Comparison of ENCODE assay signal across 23 cellular contexts in genomic region chr10:5679606-5680005, GRCh38. TPM values are rescaled to one million over a fixed set of nuclear protein-coding genes. Genes with fewer than 3 reads are reported as not detected.
A peak's percentile ranks its signal among the peaks of the same experiment; 100 is the strongest.
DNase-seq lines count a peak whose midpoint lies in the region; ATAC-seq, FAIRE-seq and TF ChIP-seq lines count a peak whose summit lies in the region.
"Had no signal": no experiment of that assay in that cellular context is flagged by ENCODE, and none has a peak within 500 bp of the region (broad histone marks: within the 10 kb centered on the region; RNA-seq: fewer than 3 reads in every experiment).

No MANE protein-coding gene starts in this region.

- intact Hi-C loops in PC-3 (cut with micrococcal nuclease): loop anchor here (10.0 kb wide), 1 partner anchor 205 kb away; the partner anchor contains the start of gene ANKRD16

- no peak for FAIRE-seq in HTR-8/SVneo (lab: Jason Lieb, UNC)
- FAIRE-seq: islet of Langerhans had no signal

- POLR2A ChIA-PET in SK-N-SH (lab: Yijun Ruan, JAX): no interaction called here
- POLR2A ChIA-PET in PC-3 (lab: Charles Lee; ENCODE audit: unreplicated experiment): no interaction called here

- H3K9me3 ChIP-seq in SK-N-SH (no peaks in the 10 kb centered on the region), PC-3 (ENCODE audit: low read length) (no peaks in the 10 kb centered on the region), smooth muscle cell (replicated peaks; ENCODE audit: low read depth) (no peaks in the 10 kb centered on the region)
- H3K9me3 ChIP-seq: esophagus muscularis mucosa, ovary, sigmoid colon had no signal

- H3K79me2 ChIP-seq in SK-N-SH (ENCODE audit: insufficient read depth) (no peaks in the 10 kb centered on the region), PC-3 (ENCODE audit: low read length) (no peaks in the 10 kb centered on the region), smooth muscle cell (ENCODE audit: low read depth) (no peaks in the 10 kb centered on the region)

- no TSS peak for BruUV-seq in PC-3 (replicated peaks; lab: Mats Ljungman, UMichigan)

- H3K4me1 ChIP-seq in SK-N-SH (ENCODE audit: control insufficient read depth in 1 of 2, insufficient read depth in 2 of 2, low read depth in 1 of 2, low read length in 1 of 2) (peaks cover 4 to 5% of the 10 kb centered on the region in 2 experiments; a peak in 3 of 4 replicates), PC-3 (ENCODE audit: insufficient read depth, low read length) (0 out of 2 replicates have a peak, but pooled peaks cover 5% of the 10 kb centered on the region), smooth muscle cell (ENCODE audit: low read depth) (no peaks in the 10 kb centered on the region)

- TF ChIP-seq EP300 in SK-N-SH (IDR thresholded peaks at IDR 0.05; ENCODE audit: borderline replicate concordance in 1 of 2, low read depth in 1 of 2, low read length in 1 of 2): no peak

- H3K4me3 ChIP-seq in SK-N-SH (ENCODE audit: low read depth in 2 of 2, low read length in 1 of 2) (no peak overlapping the region), PC-3 (ENCODE audit: low read length) (no peak overlapping the region), fibroblast of mammary gland (ENCODE audit: control insufficient read depth, low read depth, low read length) (no peak overlapping the region), smooth muscle cell (no peak overlapping the region)
- H3K4me3 ChIP-seq: esophagus muscularis mucosa, ovary, sigmoid colon had no signal

- H3F3A ChIP-seq in SK-N-SH (replicated peaks; ENCODE audit: insufficient read depth) (no peaks in the 10 kb centered on the region), PC-3 (ENCODE audit: low read length, unreplicated experiment) (no peaks in the 10 kb centered on the region), smooth muscle cell (ENCODE audit: low read depth) (no peaks in the 10 kb centered on the region)

- peak; percentile 28; the same call in 1 of the 2 replicates for TF ChIP-seq CTCF in SK-N-SH (IDR thresholded peaks at IDR 0.05)
- 0 out of 2 replicates have a peak, but pooled peaks have one; percentile 12 for TF ChIP-seq CTCF in PC-3 (conservative IDR thresholded peaks at IDR 0.05; ENCODE audit: low read depth, low read length)
- TF ChIP-seq CTCF in fibroblast of mammary gland (conservative IDR thresholded peaks at IDR 0.05; ENCODE audit: control insufficient read depth, insufficient read depth, low read depth, low read length): peak; percentile 21
- TF ChIP-seq CTCF in smooth muscle cell (IDR thresholded peaks at IDR 0.05; ENCODE audit: borderline replicate concordance, insufficient read depth, poor library complexity, severe bottlenecking): no peak

- no peaks in the 10 kb centered on the region for H3K9me2 ChIP-seq in SK-N-SH
- H3K9me2 ChIP-seq in PC-3 (replicated peaks; ENCODE audit: low read length): no peaks in the 10 kb centered on the region

- no peak overlapping the region for H3K9ac ChIP-seq in SK-N-SH
- no peak overlapping the region for H3K9ac ChIP-seq in PC-3 (ENCODE audit: low read length)
- no peak overlapping the region for H3K9ac ChIP-seq in smooth muscle cell (ENCODE audit: low read depth)

- no peaks in the 10 kb centered on the region for H4K20me1 ChIP-seq in SK-N-SH (ENCODE audit: insufficient read depth)
- no peaks in the 10 kb centered on the region for H4K20me1 ChIP-seq in PC-3 (ENCODE audit: low read length)
- no peaks in the 10 kb centered on the region for H4K20me1 ChIP-seq in smooth muscle cell (ENCODE audit: low read depth)

- 72% methylated on average over 2 of the region's 2 CpGs for WGBS in SK-N-SH (ENCODE audit: low lambda C conversion rate)
- 58% methylated on average over 2 of the region's 2 CpGs for WGBS in smooth muscle cell (ENCODE audit: low lambda C conversion rate)

- TF ChIP-seq RAD21 in SK-N-SH (IDR thresholded peaks at IDR 0.05; ENCODE audit: low read length): no peak

- H3K27ac ChIP-seq in SK-N-SH (ENCODE audit: low read depth in 2 of 2, low read length in 1 of 2): no peak overlapping the region
- no peak overlapping the region for H3K27ac ChIP-seq in PC-3 (ENCODE audit: low read length)
- H3K27ac ChIP-seq in smooth muscle cell (ENCODE audit: low read depth): peak overlapping the region; percentile 53
- H3K27ac ChIP-seq: 22Rv1, esophagus muscularis mucosa, ovary, sigmoid colon had no signal

- CTCF ChIA-PET in SK-N-SH (lab: Yijun Ruan, JAX) (no interaction called here), PC-3 (lab: Charles Lee) (no interaction called here)

- H3K4me2 ChIP-seq in SK-N-SH (no peak overlapping the region), PC-3 (ENCODE audit: low read length) (no peak overlapping the region), smooth muscle cell (peak overlapping the region; percentile 37)

- DNase-seq in SK-N-SH (no peak), PC-3 (peak; percentile 9), fibroblast of mammary gland (ENCODE audit: low read depth) (peak; percentile 65), smooth muscle cell (lab: John Stamatoyannopoulos, UW; ENCODE audit: unreplicated experiment) (no peak), midbrain (lab: John Stamatoyannopoulos, UW) (no peak), HTR-8/SVneo (ENCODE audit: insufficient read length, low spot score) (no peak), HuH-7 (ENCODE audit: low spot score) (no peak)
- DNase-seq: activated gamma-delta T cell; amniotic stem cell; CD4-positive, alpha-beta memory T cell; DMS79 treated with DMSO at 0.1 percent for 48 hours; Kasumi-1; NCI-H1105 treated with DMSO at 0.1 percent for 48 hours; NCI-H526 treated with DMSO at 0.1 percent for 48 hours; ovary; SHP77; sigmoid colon; stimulated activated naive CD8-positive, alpha-beta T cell treated with anti-CD3 and anti-CD28 coated beads, Interleukin-15, Interleukin-2, amounts not matched to agents 100 U/mL and 50 U/mL, for 24 hours; T-helper 1 cell had no signal

- no peak overlapping the region for H2AFZ ChIP-seq in SK-N-SH (ENCODE audit: low read depth)
- H2AFZ ChIP-seq in PC-3 (ENCODE audit: low read length): no peak overlapping the region
- peak overlapping the region; percentile 53 for H2AFZ ChIP-seq in smooth muscle cell (ENCODE audit: low read depth)

- no peaks in the 10 kb centered on the region for H3K27me3 ChIP-seq in SK-N-SH (ENCODE audit: insufficient read depth)
- H3K27me3 ChIP-seq in PC-3 (ENCODE audit: low read length): no peaks in the 10 kb centered on the region
- no peaks in the 10 kb centered on the region for H3K27me3 ChIP-seq in smooth muscle cell (ENCODE audit: low read depth)
- H3K27me3 ChIP-seq: ovary, sigmoid colon had no signal

- ATAC-seq in SK-N-SH treated with all-trans-retinoic acid at 6 μM for 48 hours (no peak), PC-3 (no peak)
- ATAC-seq: stimulated activated naive CD8-positive, alpha-beta T cell treated with anti-CD3 and anti-CD28 coated beads, Interleukin-15, Interleukin-2, amounts not matched to agents 100 U/mL and 50 U/mL, for 24 hours had no signal

- H3K36me3 ChIP-seq in SK-N-SH (replicated peaks in 1 of 2; ENCODE audit: control insufficient read depth in 1 of 2, insufficient read depth in 2 of 2, low read length in 1 of 2) (no peaks in the 10 kb centered on the region), PC-3 (ENCODE audit: low read depth, low read length) (no peaks in the 10 kb centered on the region), smooth muscle cell (ENCODE audit: low read depth) (no peaks in the 10 kb centered on the region)
- H3K36me3 ChIP-seq: esophagus muscularis mucosa, ovary, sigmoid colon had no signal

TF ChIP-seq in SK-N-SH, 30 proteins besides CTCF, POLR2A, EP300 and RAD21 (continues in another document):
- no peak for TF ChIP-seq YY1 (IDR thresholded peaks at IDR 0.05; ENCODE audit: low read depth)
- no peak for TF ChIP-seq GABPA (IDR thresholded peaks at IDR 0.05; ENCODE audit: low read depth)
- TF ChIP-seq FOXJ3 (CRISPR knock-in tag; IDR thresholded peaks at IDR 0.05): no peak
- TF ChIP-seq USF1 (IDR thresholded peaks at IDR 0.05; ENCODE audit: borderline replicate concordance, low read depth): no peak
- no peak for TF ChIP-seq RFX5 (IDR thresholded peaks at IDR 0.05; ENCODE audit: low read length)

TF ChIP-seq in SK-N-SH treated with all-trans-retinoic acid at 6 μM for 48 hours, 23 proteins besides CTCF, POLR2A, EP300 and RAD21:
- TF ChIP-seq BACH2 (CRISPR knock-in tag; IDR thresholded peaks at IDR 0.05; ENCODE audit: borderline replicate concordance) (no peak), TOX (CRISPR knock-in tag; IDR thresholded peaks at IDR 0.05; ENCODE audit: borderline replicate concordance) (no peak), ESRRG (CRISPR knock-in tag; IDR thresholded peaks at IDR 0.05) (no peak), ZC3H10 (CRISPR knock-in tag; IDR thresholded peaks at IDR 0.05) (no peak), ZFP30 (CRISPR knock-in tag; IDR thresholded peaks at IDR 0.05) (no peak), TCF4 (CRISPR knock-in tag; IDR thresholded peaks at IDR 0.05; ENCODE audit: borderline replicate concordance) (no peak), PPARA (CRISPR knock-in tag; IDR thresholded peaks at IDR 0.05; ENCODE audit: borderline replicate concordance) (no peak), ZNF70 (CRISPR knock-in tag; IDR thresholded peaks at IDR 0.05) (no peak)

RNA-seq across cellular contexts. Expression of gene TASOR2, which starts 5.0 kb away (rescaled TPM):
- polyA plus RNA-seq in SK-N-SH (2012; rRNA removed) (21.2 and 29.8 TPM in 2 replicates), smooth muscle cell (15.4 and 24.3 TPM in 2 replicates)
- 21.2 and 22.7 TPM in 2 replicates for polyA plus RNA-seq in SK-N-SH (2012; cell fraction: cytosol; rRNA removed)
- 36.6 and 74.1 TPM in 2 replicates for polyA plus RNA-seq in SK-N-SH (2012; cell fraction: nucleus; rRNA removed)
- total RNA-seq in PC-3 (2014; rRNA removed) (47.3 and 52.9 TPM in 2 replicates), smooth muscle cell (123 and 132 TPM in 2 replicates)

RNA-seq across cellular contexts. Expression of gene ASB13, which starts 13.2 kb away (rescaled TPM):
- polyA plus RNA-seq in SK-N-SH (2012; rRNA removed) (9.2 TPM in 2 replicates), smooth muscle cell (26.4 and 34.7 TPM in 2 replicates)
- 5.4 and 8.3 TPM in 2 replicates for polyA plus RNA-seq in SK-N-SH (2012; cell fraction: cytosol; rRNA removed)
- 8.1 and 8.3 TPM in 2 replicates for polyA plus RNA-seq in SK-N-SH (2012; cell fraction: nucleus; rRNA removed)
- total RNA-seq in PC-3 (2014; rRNA removed) (5.4 and 6.6 TPM in 2 replicates), smooth muscle cell (12.6 and 22.6 TPM in 2 replicates)

Comparison
In these comparisons a context has a peak if more than half of its experiments do, and no peak if none do; other contexts are left out.
1. DNase-seq: peak in PC-3 (single experiment) and fibroblast of mammary gland (single experiment); none in SK-N-SH (single experiment), smooth muscle cell (single experiment), midbrain (single experiment), HTR-8/SVneo (single experiment) and HuH-7 (single experiment).